11 cellular contexts compared by ENCODE assay signal in the genomic region with DNA sequence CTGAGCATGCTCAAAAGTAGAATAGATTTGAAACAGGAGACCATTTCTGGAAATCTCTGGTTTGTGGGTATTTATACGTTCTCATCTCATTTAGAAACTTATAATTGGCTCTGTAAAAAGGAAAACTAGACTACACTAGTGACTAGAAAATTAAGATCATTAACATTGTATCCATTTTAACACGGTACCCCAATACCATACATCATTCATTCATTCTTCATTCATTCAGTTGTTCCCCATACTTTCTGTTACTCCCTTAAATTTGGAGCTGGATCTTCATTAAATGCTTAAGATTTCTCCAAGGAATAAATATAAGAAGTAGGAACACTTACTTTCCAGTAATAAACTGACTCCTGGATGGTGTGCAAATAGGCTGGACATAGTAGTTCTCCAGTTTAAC. TPM values are rescaled to one million over a fixed set of nuclear protein-coding genes. Genes with fewer than 3 reads are reported as not detected.
DNase-seq lines count a peak whose midpoint lies in the region; ATAC-seq, FAIRE-seq and TF ChIP-seq lines count a peak whose summit lies in the region.
"Had no signal": no experiment of that assay in that cellular context is flagged by ENCODE, and none has a peak within 500 bp of the region (broad histone marks: within the 10 kb centered on the region; RNA-seq: fewer than 3 reads in every experiment).

No MANE protein-coding gene starts in this region.

- intact Hi-C loops in kidney (cut with DNase I): no loop called here
- intact Hi-C loops in spleen (cut with DNase I; ENCODE audit: low total_unique reads): no loop called here

- TF ChIP-seq CTCF in choroid plexus epithelial cell (conservative IDR thresholded peaks at IDR 0.05; ENCODE audit: low read depth, low read length) (no peak), kidney (IDR thresholded peaks at IDR 0.05; ENCODE audit: borderline replicate concordance, extremely low read depth, insufficient read depth) (no peak), spleen (IDR thresholded peaks at IDR 0.05 in 8 of 11, conservative IDR thresholded peaks at IDR 0.05 in 3 of 11) (no peak)

- H3K9me3 ChIP-seq in HUES64 (ENCODE audit: insufficient read depth, low read depth, low read length): no peaks in the 10 kb centered on the region
- no peaks in the 10 kb centered on the region for H3K9me3 ChIP-seq in kidney (ENCODE audit: control insufficient read depth in 1 of 2, low read length in 2 of 2)
- peaks cover 0 to 10% (median 0%) of the 10 kb centered on the region in 5 donors for H3K9me3 ChIP-seq in subcutaneous abdominal adipose tissue (ENCODE audit: control insufficient read depth in 5 of 5, low read length in 5 of 5)
- peaks cover 0 to 15% (median 0%) of the 10 kb centered on the region in 8 donors for H3K9me3 ChIP-seq in spleen

- TF ChIP-seq POLR2A in spleen (IDR thresholded peaks at IDR 0.05): no peak

- H3K9ac ChIP-seq in HUES64 (ENCODE audit: low read depth, low read length): no peak overlapping the region
- H3K9ac ChIP-seq in kidney (ENCODE audit: low read length in 2 of 2): peak overlapping the region in 1 of 2 donors; percentile 87
- H3K9ac ChIP-seq in subcutaneous abdominal adipose tissue (ENCODE audit: low read length in 5 of 5): no peak overlapping the region

- H3K36me3 ChIP-seq in HUES64 (ENCODE audit: insufficient read depth, low read length) (no peaks in the 10 kb centered on the region), kidney (ENCODE audit: control insufficient read depth in 1 of 2, insufficient read depth in 2 of 2, low read length in 2 of 2) (no peaks in the 10 kb centered on the region), subcutaneous abdominal adipose tissue (ENCODE audit: control insufficient read depth in 5 of 5, insufficient read depth in 5 of 5, low read length in 5 of 5) (no peaks in the 10 kb centered on the region), spleen (no peaks in the 10 kb centered on the region)
- H3K36me3 ChIP-seq: cardiac muscle cell had no signal

- no peak for FAIRE-seq in kidney (lab: Jason Lieb, UNC)

- WGBS in HUES64: 63% methylated on average over 2 of the region's 2 CpGs
- 70 to 90% (median 84%) methylated on average over 2 of the region's 2 CpGs for WGBS in spleen, 5 donors

- H3K27ac ChIP-seq in HUES64 (ENCODE audit: low read depth, low read length) (no peak overlapping the region), kidney (ENCODE audit: low read depth in 2 of 2, low read length in 2 of 2) (peak overlapping the region; percentile 16 to 86), subcutaneous abdominal adipose tissue (ENCODE audit: low read depth, low read length) (peak overlapping the region; percentile 7), spleen (no peak overlapping the region)
- H3K27ac ChIP-seq: cardiac muscle cell had no signal

- no peak for DNase-seq in choroid plexus epithelial cell (ENCODE audit: low read depth)
- DNase-seq in kidney: no peak
- no peak for DNase-seq in activated naive CD4-positive, alpha-beta T cell treated with Interleukin-2 at 50 U/mL for 16 hours
- no peak for DNase-seq in NCI-H2107 (lab: John Stamatoyannopoulos, UW)
- DNase-seq in spleen: no peak
- DNase-seq: activated CD8-positive, alpha-beta memory T cell treated with anti-CD3 and anti-CD28 coated beads for 24 hours; stimulated activated CD4-positive, alpha-beta T cell treated with anti-CD3 and anti-CD28 coated beads, Interleukin-15, amount 100 ng/mL, for 24 hours had no signal

- peak overlapping the region; percentile 86 for H3K4me3 ChIP-seq in HUES64 (ENCODE audit: low read length)
- H3K4me3 ChIP-seq in choroid plexus epithelial cell (ENCODE audit: low read depth, low read length): peak overlapping the region; percentile 79
- peak overlapping the region; percentile 81 to 84 for H3K4me3 ChIP-seq in kidney (ENCODE audit: low read length in 2 of 2)
- peak overlapping the region in 1 of 5 donors; percentile 82 for H3K4me3 ChIP-seq in subcutaneous abdominal adipose tissue (ENCODE audit: low read depth in 1 of 5, low read length in 5 of 5)
- H3K4me3 ChIP-seq in spleen: peak overlapping the region in 1 of 8 donors; percentile 41

- H3K4me1 ChIP-seq in HUES64 (ENCODE audit: insufficient read depth, low read length): peaks cover 18% of the 10 kb centered on the region
- no peaks in the 10 kb centered on the region for H3K4me1 ChIP-seq in kidney (ENCODE audit: control insufficient read depth in 1 of 2, insufficient read depth in 1 of 2, low read depth in 1 of 2, low read length in 2 of 2)
- peaks cover 0 to 18% (median 16%) of the 10 kb centered on the region in 5 donors for H3K4me1 ChIP-seq in subcutaneous abdominal adipose tissue (ENCODE audit: control insufficient read depth in 5 of 5, insufficient read depth in 5 of 5, low read length in 5 of 5)
- peaks cover 0 to 30% (median 9%) of the 10 kb centered on the region in 6 donors for H3K4me1 ChIP-seq in spleen

- no peak for ATAC-seq in HG03460 (IDR thresholded peaks at IDR 0.05; ENCODE audit: unreplicated experiment)

- peaks cover 18% of the 10 kb centered on the region for H3K27me3 ChIP-seq in HUES64 (ENCODE audit: insufficient read depth, low read length)
- H3K27me3 ChIP-seq in subcutaneous abdominal adipose tissue (ENCODE audit: control insufficient read depth in 5 of 5, insufficient read depth in 4 of 5, low read length in 5 of 5): peaks cover 0 to 14% (median 8%) of the 10 kb centered on the region in 5 donors
- peaks cover 0 to 42% (median 11%) of the 10 kb centered on the region in 7 donors for H3K27me3 ChIP-seq in spleen (replicated peaks in 1 of 7)

RNA-seq across cellular contexts. Expression of gene ARSJ, which starts 1.3 kb away (rescaled TPM):
- 2.1 TPM for polyA plus RNA-seq in HUES64 (2013, experiment 1 of 2)
- 2.2 TPM for polyA plus RNA-seq in HUES64 (2013, experiment 2 of 2)
- total RNA-seq in kidney: 16.7 TPM
- polyA plus RNA-seq in kidney (ENCODE audit: insufficient read depth, low read depth, low replicate concordance): 3.6 TPM
- total RNA-seq in spleen: 1 to 10 TPM in 2 of 7 donors, under 1 TPM in 5; 0.26 to 1.6 (median 0.57) TPM
- polyA plus RNA-seq in spleen: under 1 TPM; 0.07 to 0.19 (median 0.12) TPM
- polyA plus RNA-seq: cardiac muscle cell had no signal

Comparison
In these comparisons a context has a peak if more than half of its experiments do, and no peak if none do; other contexts are left out.
1. H3K27ac ChIP-seq: peak in kidney (2 of 2) and subcutaneous abdominal adipose tissue (single experiment); none in HUES64 (single experiment) and spleen (0 of 8).